Comparison of ENCODE assay signal across 10 cellular contexts in the genomic region with DNA sequence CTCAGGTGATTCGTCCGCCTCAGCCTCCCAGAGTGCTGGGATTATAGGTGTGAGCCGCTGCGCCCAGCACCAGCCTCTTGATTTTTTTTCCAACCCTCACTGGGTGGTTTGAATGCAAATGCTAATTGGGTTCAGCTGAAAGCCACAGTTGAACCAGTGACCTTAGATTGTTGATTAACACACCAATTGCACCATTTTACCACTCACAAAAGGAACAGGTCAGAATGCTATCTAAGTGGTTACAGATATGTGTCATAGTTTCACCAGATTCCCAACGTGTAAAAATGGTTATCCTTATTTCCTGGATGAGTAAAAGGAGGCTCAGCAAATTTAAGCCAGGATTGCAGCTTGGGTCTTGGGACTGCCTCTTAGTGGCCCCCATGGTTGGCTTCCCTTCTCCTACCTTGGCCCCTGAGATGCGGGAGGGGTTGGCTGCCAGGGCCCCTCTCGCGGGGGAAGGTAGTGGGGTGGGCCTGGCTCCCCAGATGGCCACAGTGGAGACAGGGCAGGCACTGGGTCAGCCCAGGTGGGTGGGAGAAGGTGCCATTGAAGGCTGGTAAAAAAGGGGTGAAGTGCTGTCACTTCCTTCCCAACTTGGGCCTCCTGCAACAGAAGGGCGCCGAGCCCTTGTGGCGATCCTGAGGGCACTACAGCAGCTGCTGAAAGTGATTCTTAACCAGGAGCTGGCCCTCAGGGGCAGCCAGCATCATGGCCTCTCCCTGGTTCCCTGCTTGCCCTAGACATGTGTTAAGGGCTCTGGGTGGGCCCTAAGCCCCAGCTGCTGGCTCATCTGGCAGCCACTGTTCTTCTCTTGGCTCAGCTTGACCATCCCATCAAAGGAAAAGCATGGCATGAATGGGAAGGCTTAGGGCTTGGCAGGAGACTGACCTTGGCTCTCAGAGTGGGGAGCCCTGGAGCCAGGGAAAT.
DNase-seq lines count a peak whose midpoint lies in the region; ATAC-seq and TF ChIP-seq lines count a peak whose summit lies in the region.
"Had no signal": no experiment of that assay in that cellular context is flagged by ENCODE, and none has a peak within 500 bp of the region (broad histone marks: within the 10 kb centered on the region; RNA-seq: fewer than 3 reads in every experiment).

No MANE protein-coding gene starts in this region.

- H3K27me3 ChIP-seq in ovary (no peaks in the 10 kb centered on the region), prostate gland (replicated peaks; ENCODE audit: insufficient read depth) (no peaks in the 10 kb centered on the region)

- TF ChIP-seq POLR2A in NB4 (IDR thresholded peaks at IDR 0.05; ENCODE audit: extremely low read depth, insufficient read length) (no peak), ovary (IDR thresholded peaks at IDR 0.05) (no peak), prostate gland (IDR thresholded peaks at IDR 0.05) (no peak)

- ATAC-seq in GM19452 (IDR thresholded peaks at IDR 0.05; ENCODE audit: unreplicated experiment) (peak; percentile 67), GM21723 (IDR thresholded peaks at IDR 0.05; ENCODE audit: unreplicated experiment) (no peak)

- H3K36me3 ChIP-seq in ovary (no peaks in the 10 kb centered on the region), prostate gland (no peaks in the 10 kb centered on the region)

- DNase-seq in NB4 (ENCODE audit: low read depth): peak; percentile 81
- DNase-seq in epithelial cell of prostate (ENCODE audit: low read depth, low spot score): no peak
- DNase-seq in ovary: no peak
- DNase-seq in prostate gland (ENCODE audit: low spot score): no peak
- DNase-seq in SHP77 treated with DMSO at 0.1 percent for 48 hours (lab: John Stamatoyannopoulos, UW): no peak
- no peak for DNase-seq in NCI-H187 (lab: John Stamatoyannopoulos, UW)
- DNase-seq: activated T-cell treated with anti-CD3 and anti-CD28 coated beads, Interleukin-2, amount 50 U/mL, for 72 hours; trophoblast cell had no signal

- no peak for TF ChIP-seq EP300 in ovary (IDR thresholded peaks at IDR 0.05)

- peaks cover 53% of the 10 kb centered on the region for H3K4me1 ChIP-seq in ovary (ENCODE audit: insufficient read depth)
- H3K4me1 ChIP-seq in prostate gland (replicated peaks): peaks cover 15% of the 10 kb centered on the region

- H3K9me3 ChIP-seq in ovary: no peaks in the 10 kb centered on the region
- H3K9me3 ChIP-seq in prostate gland: no peaks in the 10 kb centered on the region

- H3K4me3 ChIP-seq in NB4 (ENCODE audit: low read depth, low read length) (no peak overlapping the region), ovary (no peak overlapping the region), prostate gland (no peak overlapping the region)

- 83 to 88% (median 88%) methylated on average over 10 to 11 of the region's 11 CpGs for WGBS in ovary, 3 donors
- WGBS in prostate gland: 90% methylated on average over 11 of the region's 11 CpGs

- H3K27ac ChIP-seq in epithelial cell of prostate (peak overlapping the region; percentile 54), ovary (peak overlapping the region; percentile 49 to 94), prostate gland (peak overlapping the region in 1 of 2 donors; percentile 58)

- intact Hi-C loops in ovary (cut with DNase I): loop anchor here in 1 of 4 donors (5.0 kb wide), 1 partner anchor 65 kb away; no protein-coding TSS in a partner anchor
- intact Hi-C loops in prostate gland (cut with DNase I): no loop called here

- TF ChIP-seq CTCF in NB4 (IDR thresholded peaks at IDR 0.05; ENCODE audit: low read depth, low read length) (no peak), ovary (IDR thresholded peaks at IDR 0.05) (no peak), prostate gland (IDR thresholded peaks at IDR 0.05) (no peak)
